ENCODE assay signal across 10 cellular contexts in the genomic region with DNA sequence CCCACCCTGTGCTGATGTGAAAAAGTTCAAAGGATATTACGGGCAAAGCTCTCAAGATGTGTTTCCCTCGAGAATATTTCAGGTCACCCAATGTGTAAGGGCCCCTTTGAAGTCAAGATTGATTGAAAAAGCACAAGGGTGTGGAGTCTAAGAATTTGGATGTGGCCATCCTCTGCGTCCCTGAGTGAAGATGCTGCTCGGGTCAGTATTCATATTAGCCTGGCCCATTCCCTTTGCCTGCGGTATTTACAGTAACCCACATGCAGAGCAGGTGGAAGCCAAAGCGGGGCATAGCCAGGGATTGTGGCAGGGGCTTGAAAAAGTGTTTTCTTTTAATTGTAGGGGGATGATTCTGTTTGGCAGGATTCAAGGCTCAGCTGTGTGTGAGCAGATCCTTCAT.
"Had no signal": no experiment of that assay in that cellular context is flagged by ENCODE, and none has a peak within 500 bp of the region (broad histone marks: within the 10 kb centered on the region; RNA-seq: fewer than 3 reads in every experiment).

No MANE protein-coding gene starts in this region.

- H2AFZ ChIP-seq: GM23248, GM23338 had no signal

- H3K27ac ChIP-seq: GM23248 had no signal

- H3K9me3 Mint-ChIP-seq: GM23338, H9 had no signal

- ATAC-seq: GM23338, HCT116 had no signal

- DNase-seq: GM23248, GOT3, H7, H9, HCEC 1CT, HFFc6 had no signal

- H3K27ac Mint-ChIP-seq: GM23338, H9, HFFc6 had no signal

- H3K4me2 ChIP-seq: GM23338 had no signal

- FAIRE-seq: H1, H54 had no signal

- H3K4me3 Mint-ChIP-seq: GM23338, H9, HFFc6 had no signal

- H3K4me3 ChIP-seq: GM23248, GM23338 had no signal

- H3K9ac ChIP-seq: GM23248 had no signal
